Comparison of ENCODE assay signal across 14 cellular contexts in genomic region chr1:28750330-28750729, GRCh38. TPM values are rescaled to one million over a fixed set of nuclear protein-coding genes. Genes with fewer than 3 reads are reported as not detected.
DNase-seq lines count a peak whose midpoint lies in the region; ATAC-seq and TF ChIP-seq lines count a peak whose summit lies in the region.
"Had no signal": no experiment of that assay in that cellular context is flagged by ENCODE, and none has a peak within 500 bp of the region (broad histone marks: within the 10 kb centered on the region; RNA-seq: fewer than 3 reads in every experiment).

No MANE protein-coding gene starts in this region.

- intact Hi-C loops in activated CD8-positive, alpha-beta T cell treated with anti-CD3 and anti-CD28 coated beads for 36 hours (cut with micrococcal nuclease) = no loop called here
- intact Hi-C loops in left colon (cut with DNase I, micrococcal nuclease) = no loop called here

- CTCF ChIA-PET in activated CD8-positive, alpha-beta T cell treated with anti-CD3 and anti-CD28 coated beads for 36 hours (lab: Charles Lee) = interaction anchor here (1.2 to 1.4 kb wide), 4 partner anchors 11 to 127 kb away, joined by 3 to 4 read pairs (median 4); no protein-coding TSS in a partner anchor
- CTCF ChIA-PET in activated CD8-positive, alpha-beta T cell treated with anti-CD3 and anti-CD28 coated beads, Interleukin-2, amount 10 ng/mL, durations not matched to agents 7 days and 5 days (lab: Charles Lee) = interaction anchor here (0.7 to 3.3 kb wide), 3 partner anchors 8 to 126 kb away, joined by 3 to 18 read pairs (median 5); partner anchors contain the start of gene YTHDF2
- CTCF ChIA-PET in HEK293 (lab: Yijun Ruan, JAX) = interaction anchor here (0.6 kb wide), 1 partner anchor 33 kb away, joined by 10 read pairs; no protein-coding TSS in a partner anchor

- no peak for TF ChIP-seq CTCF in activated CD8-positive, alpha-beta T cell treated with anti-CD3 and anti-CD28 coated beads for 36 hours (IDR thresholded peaks at IDR 0.05)
- TF ChIP-seq CTCF in HEK293 (tag by site-specific recombination; IDR thresholded peaks at IDR 0.05) (no peak), brain (conservative IDR thresholded peaks at IDR 0.05) (no peak), osteocyte (IDR thresholded peaks at IDR 0.05) (no peak)

- POLR2A ChIA-PET in activated CD8-positive, alpha-beta T cell treated with anti-CD3 and anti-CD28 coated beads for 36 hours (lab: Charles Lee) = no interaction called here
- POLR2A ChIA-PET in activated CD8-positive, alpha-beta T cell treated with anti-CD3 and anti-CD28 coated beads, Interleukin-2, amount 10 ng/mL, durations not matched to agents 7 days and 5 days (lab: Charles Lee) = interaction anchor here (0.5 to 0.9 kb wide), 2 partner anchors 81 to 102 kb away, joined by 3 read pairs; partner anchors contain the start of gene GMEB1
- POLR2A ChIA-PET in HEK293 (lab: Yijun Ruan, JAX) = interaction anchor here (1.1 to 2.0 kb wide), 2 partner anchors 14 to 107 kb away, joined by 5 to 14 read pairs; partner anchors contain the start of gene YTHDF2

- no peak overlapping the region for H3K4me3 ChIP-seq in HEK293 (ENCODE audit: low read depth, low read length)

- H3K9me3 ChIP-seq in HEK293 (ENCODE audit: control insufficient read depth, insufficient read depth, low read depth, low read length) = no peaks in the 10 kb centered on the region

- H3K4me3 Mint-ChIP-seq in activated CD8-positive, alpha-beta T cell treated with anti-CD3 and anti-CD28 coated beads for 36 hours = no peak overlapping the region
- no peak overlapping the region for H3K4me3 Mint-ChIP-seq in activated CD8-positive, alpha-beta T cell treated with anti-CD3 and anti-CD28 coated beads, Interleukin-2, amount 10 ng/mL, durations not matched to agents 7 days and 5 days
- H3K4me3 Mint-ChIP-seq in brain (peak overlapping the region in 4 of 5 experiments; percentile 3 to 49 (median 46)), osteocyte (ENCODE audit: unreplicated experiment) (no peak overlapping the region)
- H3K4me3 Mint-ChIP-seq in stimulated activated memory B cell treated with anti-CD40 and anti-IgM and Interleukin-4, amounts not matched to agents 10 μg/mL and 1 μg/mL and 100 μg/mL, for 72 hours = no peak overlapping the region

- H3K36me3 Mint-ChIP-seq in activated CD8-positive, alpha-beta T cell treated with anti-CD3 and anti-CD28 coated beads for 36 hours (ENCODE audit: low read depth) = peaks cover 43% of the 10 kb centered on the region
- peaks cover 44% of the 10 kb centered on the region for H3K36me3 Mint-ChIP-seq in activated CD8-positive, alpha-beta T cell treated with anti-CD3 and anti-CD28 coated beads, Interleukin-2, amount 10 ng/mL, durations not matched to agents 7 days and 5 days (ENCODE audit: low read depth)
- peaks cover 78% of the 10 kb centered on the region for H3K36me3 Mint-ChIP-seq in brain
- peaks cover 15% of the 10 kb centered on the region for H3K36me3 Mint-ChIP-seq in osteocyte (ENCODE audit: unreplicated experiment)
- peaks cover 42% of the 10 kb centered on the region for H3K36me3 Mint-ChIP-seq in stimulated activated memory B cell treated with anti-CD40 and anti-IgM and Interleukin-4, amounts not matched to agents 10 μg/mL and 1 μg/mL and 100 μg/mL, for 72 hours

- DNase-seq in activated CD8-positive, alpha-beta T cell treated with anti-CD3 and anti-CD28 coated beads for 36 hours = no peak
- DNase-seq in activated CD8-positive, alpha-beta T cell treated with anti-CD3 and anti-CD28 coated beads, Interleukin-2, amount 10 ng/mL, durations not matched to agents 7 days and 5 days = no peak
- DNase-seq in osteocyte (ENCODE audit: extremely low spot score, unreplicated experiment) (no peak), left colon (no peak)
- DNase-seq: dermis blood vessel endothelial cell; hypothalamus; left cardiac atrium; NCI-H69; stimulated activated CD4-positive, alpha-beta T cell treated with anti-CD3 and anti-CD28 coated beads, Interleukin-12 subunit alpha, Interleukin-12 subunit beta, amount 100 ng/mL, for 4 hours had no signal

- peak overlapping the region; percentile 36 for H3K27ac Mint-ChIP-seq in activated CD8-positive, alpha-beta T cell treated with anti-CD3 and anti-CD28 coated beads for 36 hours
- no peak overlapping the region for H3K27ac Mint-ChIP-seq in activated CD8-positive, alpha-beta T cell treated with anti-CD3 and anti-CD28 coated beads, Interleukin-2, amount 10 ng/mL, durations not matched to agents 7 days and 5 days
- peak overlapping the region in 3 of 5 experiments; percentile 4 to 10 (median 7) for H3K27ac Mint-ChIP-seq in brain
- peak overlapping the region; percentile 60 for H3K27ac Mint-ChIP-seq in osteocyte (ENCODE audit: unreplicated experiment)
- no peak overlapping the region for H3K27ac Mint-ChIP-seq in stimulated activated memory B cell treated with anti-CD40 and anti-IgM and Interleukin-4, amounts not matched to agents 10 μg/mL and 1 μg/mL and 100 μg/mL, for 72 hours

- H3K4me1 ChIP-seq in HEK293 (ENCODE audit: control insufficient read depth, insufficient read depth, low read length) = peaks cover 21% of the 10 kb centered on the region

- no peak overlapping the region for H3K27ac ChIP-seq in HEK293 (ENCODE audit: extremely low read depth, low read depth, low read length)

- H3K36me3 ChIP-seq in HEK293 (ENCODE audit: control insufficient read depth in 2 of 2, insufficient read depth in 1 of 2, low read length in 2 of 2) = peaks cover 22 to 73% of the 10 kb centered on the region in 2 experiments

- no peaks in the 10 kb centered on the region for H3K9me3 Mint-ChIP-seq in activated CD8-positive, alpha-beta T cell treated with anti-CD3 and anti-CD28 coated beads for 36 hours
- no peaks in the 10 kb centered on the region for H3K9me3 Mint-ChIP-seq in activated CD8-positive, alpha-beta T cell treated with anti-CD3 and anti-CD28 coated beads, Interleukin-2, amount 10 ng/mL, durations not matched to agents 7 days and 5 days (ENCODE audit: insufficient read depth)
- H3K9me3 Mint-ChIP-seq in brain = no peaks in the 10 kb centered on the region
- no peaks in the 10 kb centered on the region for H3K9me3 Mint-ChIP-seq in osteocyte (ENCODE audit: unreplicated experiment)
- H3K9me3 Mint-ChIP-seq in stimulated activated memory B cell treated with anti-CD40 and anti-IgM and Interleukin-4, amounts not matched to agents 10 μg/mL and 1 μg/mL and 100 μg/mL, for 72 hours = no peaks in the 10 kb centered on the region

- H3K4me1 Mint-ChIP-seq in activated CD8-positive, alpha-beta T cell treated with anti-CD3 and anti-CD28 coated beads for 36 hours (ENCODE audit: low read depth) = peaks cover 49% of the 10 kb centered on the region
- peaks cover 51% of the 10 kb centered on the region for H3K4me1 Mint-ChIP-seq in activated CD8-positive, alpha-beta T cell treated with anti-CD3 and anti-CD28 coated beads, Interleukin-2, amount 10 ng/mL, durations not matched to agents 7 days and 5 days (ENCODE audit: low read depth)
- H3K4me1 Mint-ChIP-seq in brain (peaks cover 70% of the 10 kb centered on the region), osteocyte (ENCODE audit: unreplicated experiment) (peaks cover 47% of the 10 kb centered on the region)
- peaks cover 52% of the 10 kb centered on the region for H3K4me1 Mint-ChIP-seq in stimulated activated memory B cell treated with anti-CD40 and anti-IgM and Interleukin-4, amounts not matched to agents 10 μg/mL and 1 μg/mL and 100 μg/mL, for 72 hours

- no peak for ATAC-seq in activated CD8-positive, alpha-beta T cell treated with anti-CD3 and anti-CD28 coated beads for 36 hours
- ATAC-seq in activated CD8-positive, alpha-beta T cell treated with anti-CD3 and anti-CD28 coated beads, Interleukin-2, amount 10 ng/mL, durations not matched to agents 7 days and 5 days = no peak
- no peak for ATAC-seq in HG03432 (IDR thresholded peaks at IDR 0.05; ENCODE audit: unreplicated experiment)
- ATAC-seq in left colon = no peak
- no peak for ATAC-seq in stimulated activated memory B cell treated with anti-CD40 and anti-IgM and Interleukin-4, amounts not matched to agents 10 μg/mL and 1 μg/mL and 100 μg/mL, for 72 hours
- ATAC-seq: activated CD4-positive, CD25-positive, alpha-beta regulatory T cell treated with anti-CD3 and anti-CD28 coated beads, Interleukin-2, amount 50 U/mL, for 24 hours; left cardiac atrium had no signal

- H3K27me3 Mint-ChIP-seq in activated CD8-positive, alpha-beta T cell treated with anti-CD3 and anti-CD28 coated beads for 36 hours = no peaks in the 10 kb centered on the region
- no peaks in the 10 kb centered on the region for H3K27me3 Mint-ChIP-seq in activated CD8-positive, alpha-beta T cell treated with anti-CD3 and anti-CD28 coated beads, Interleukin-2, amount 10 ng/mL, durations not matched to agents 7 days and 5 days (ENCODE audit: low read depth)
- H3K27me3 Mint-ChIP-seq in brain (no peaks in the 10 kb centered on the region), osteocyte (ENCODE audit: unreplicated experiment) (no peaks in the 10 kb centered on the region)
- H3K27me3 Mint-ChIP-seq in stimulated activated memory B cell treated with anti-CD40 and anti-IgM and Interleukin-4, amounts not matched to agents 10 μg/mL and 1 μg/mL and 100 μg/mL, for 72 hours = no peaks in the 10 kb centered on the region

TF ChIP-seq in HEK293, 187 proteins besides CTCF, POLR2A, EP300 and RAD21:
- TF ChIP-seq PRDM4 (tag by site-specific recombination; IDR thresholded peaks at IDR 0.05) = 0 out of 2 replicates have a peak, but pooled peaks have one; percentile 31
- TF ChIP-seq SP7 (tag by site-specific recombination; IDR thresholded peaks at IDR 0.05) = no peak

RNA-seq across cellular contexts. Expression of gene YTHDF2, which starts 13.6 kb away (rescaled TPM):
- 10 to 100 TPM; 72.2 to 82.1 TPM for total RNA-seq in activated CD8-positive, alpha-beta T cell treated with anti-CD3 and anti-CD28 coated beads for 36 hours
- 10 to 100 TPM; 67.3 to 80.6 TPM for total RNA-seq in activated CD8-positive, alpha-beta T cell treated with anti-CD3 and anti-CD28 coated beads, Interleukin-2, amount 10 ng/mL, durations not matched to agents 7 days and 5 days
- 46.9 TPM for polyA plus RNA-seq in brain (ENCODE audit: insufficient read depth, low read depth, low replicate concordance)
- 82.6 and 83.7 TPM in 2 replicates for total RNA-seq in osteocyte
- 10 to 100 TPM; 59.4 to 64.9 TPM for total RNA-seq in left colon

Comparison
In these comparisons a context has a peak if more than half of its experiments do, and no peak if none do; other contexts are left out.
1. H3K27ac Mint-ChIP-seq: peak in activated CD8-positive, alpha-beta T cell treated with anti-CD3 and anti-CD28 coated beads for 36 hours (single experiment), brain (3 of 5) and osteocyte (single experiment); none in activated CD8-positive, alpha-beta T cell treated with anti-CD3 and anti-CD28 coated beads, Interleukin-2, amount 10 ng/mL, durations not matched to agents 7 days and 5 days (single experiment) and stimulated activated memory B cell treated with anti-CD40 and anti-IgM and Interleukin-4, amounts not matched to agents 10 μg/mL and 1 μg/mL and 100 μg/mL, for 72 hours (single experiment).
2. H3K4me3 Mint-ChIP-seq: peak in brain (4 of 5); none in activated CD8-positive, alpha-beta T cell treated with anti-CD3 and anti-CD28 coated beads for 36 hours (single experiment), activated CD8-positive, alpha-beta T cell treated with anti-CD3 and anti-CD28 coated beads, Interleukin-2, amount 10 ng/mL, durations not matched to agents 7 days and 5 days (single experiment), osteocyte (single experiment) and stimulated activated memory B cell treated with anti-CD40 and anti-IgM and Interleukin-4, amounts not matched to agents 10 μg/mL and 1 μg/mL and 100 μg/mL, for 72 hours (single experiment).